In genomic region chr7:22875475-22875874, GRCh38 we compare ENCODE assay signal across 9 cellular contexts.
"Had no signal": no experiment of that assay in that cellular context is flagged by ENCODE, and none has a peak within 500 bp of the region (broad histone marks: within the 10 kb centered on the region; RNA-seq: fewer than 3 reads in every experiment).

No MANE protein-coding gene starts in this region.

- DNase-seq: GM23248, H7, HFFc6, KG1 had no signal

- H3K4me3 Mint-ChIP-seq: HFFc6 had no signal

- H2AFZ ChIP-seq: GM23248 had no signal

- H3K27ac ChIP-seq: GM23248, HL-60 had no signal

- H3K9me3 Mint-ChIP-seq: HFFc6 had no signal

- H3K27ac Mint-ChIP-seq: HFFc6 had no signal

- H3K9ac ChIP-seq: GM23248 had no signal

- FAIRE-seq: HepG2, K562 had no signal

- ATAC-seq: HCT116, HepG2, K562 had no signal

- H3K4me3 ChIP-seq: GM23248, HAP-1, K562 had no signal

- H3K9me3 ChIP-seq: HAP-1 had no signal

- H3K36me3 ChIP-seq: HAP-1 had no signal
